ENCODE assay signal across 9 cellular contexts in the genomic region with DNA sequence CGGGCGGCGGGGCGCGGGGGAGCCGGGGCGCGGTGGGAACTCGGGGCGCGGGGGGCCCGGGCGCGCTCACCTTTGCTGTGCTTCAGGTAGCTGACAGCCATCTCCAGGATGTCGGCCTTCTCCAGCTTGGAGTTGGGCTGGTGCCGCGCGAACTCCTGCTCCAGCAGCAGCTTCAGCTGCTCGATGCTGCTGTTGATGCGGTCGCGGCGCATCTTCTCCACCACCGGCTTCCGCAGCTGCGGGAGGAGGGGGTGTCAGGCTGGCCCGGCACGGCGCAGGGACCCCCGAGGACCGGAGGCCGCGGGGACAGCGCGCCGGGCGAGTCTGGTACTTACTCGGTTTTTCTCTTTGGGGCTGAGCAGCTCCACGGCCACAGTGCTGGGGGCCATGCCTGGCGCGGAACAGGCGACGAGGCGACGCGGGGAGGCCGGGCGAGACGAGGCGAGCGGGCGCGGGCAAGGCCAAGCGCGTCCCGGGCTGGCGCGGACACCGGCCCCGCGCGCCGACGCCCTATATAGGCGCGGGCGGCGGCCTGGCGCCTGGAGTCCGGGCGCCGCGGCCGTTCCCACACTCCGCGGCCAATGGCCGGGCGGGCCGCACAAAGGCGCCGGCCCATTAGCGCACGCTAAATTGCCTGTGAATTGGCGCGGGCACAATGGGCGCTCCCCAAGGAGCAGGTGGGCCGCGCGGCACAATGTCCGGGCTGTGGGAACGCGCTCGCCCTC. TPM values are rescaled to one million over a fixed set of nuclear protein-coding genes. Genes with fewer than 3 reads are reported as not detected.
DNase-seq lines count a peak whose midpoint lies in the region; ATAC-seq, FAIRE-seq and TF ChIP-seq lines count a peak whose summit lies in the region.
"Had no signal": no experiment of that assay in that cellular context is flagged by ENCODE, and none has a peak within 500 bp of the region (broad histone marks: within the 10 kb centered on the region; RNA-seq: fewer than 3 reads in every experiment).

A gene with protein sequence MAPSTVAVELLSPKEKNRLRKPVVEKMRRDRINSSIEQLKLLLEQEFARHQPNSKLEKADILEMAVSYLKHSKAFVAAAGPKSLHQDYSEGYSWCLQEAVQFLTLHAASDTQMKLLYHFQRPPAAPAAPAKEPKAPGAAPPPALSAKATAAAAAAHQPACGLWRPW (minus strand): TSS at position 488 of the 725 bp plus-strand sequence. CDS start 99 bp downstream, at position 389.

- TF ChIP-seq RAD21 in liver (IDR thresholded peaks at IDR 0.05) = no peak

- TF ChIP-seq CTCF in heart right ventricle (IDR thresholded peaks at IDR 0.05) = no peak
- no peak for TF ChIP-seq CTCF in astrocyte (IDR thresholded peaks at IDR 0.05; ENCODE audit: insufficient read depth, low read depth, low read length)
- no peak for TF ChIP-seq CTCF in liver (IDR thresholded peaks at IDR 0.05; ENCODE audit: low read depth, low read length, missing input control)

- no peaks in the 10 kb centered on the region for H3K36me3 Mint-ChIP-seq in astrocyte (ENCODE audit: low read depth, unreplicated experiment)

- H3K27ac Mint-ChIP-seq in astrocyte (ENCODE audit: unreplicated experiment) = no peak within 1 kb of the TSS

- H3K4me3 ChIP-seq in heart right ventricle = peak within 1 kb of the TSS in 9 of 10 donors; percentile 40 to 60 (median 50)
- no peak within 1 kb of the TSS for H3K4me3 ChIP-seq in astrocyte (ENCODE audit: insufficient read depth, low read depth, low read length)
- H3K4me3 ChIP-seq in liver (ENCODE audit: low read depth in 1 of 3, low read length in 3 of 3) = peak within 1 kb of the TSS; percentile 21 to 51 (median 35)
- peak within 1 kb of the TSS; percentile 33 for H3K4me3 ChIP-seq in urinary bladder (ENCODE audit: low read depth, low read length)

- H3K4me1 ChIP-seq in heart right ventricle (peaks cover 31 to 66% (median 51%) of the 10 kb centered on the region in 9 donors), astrocyte (ENCODE audit: insufficient read depth, low read length) (peaks cover 43% of the 10 kb centered on the region), liver (ENCODE audit: control insufficient read depth in 4 of 4, insufficient read depth in 4 of 4, low read length in 3 of 4) (peaks cover 32 to 53% (median 44%) of the 10 kb centered on the region in 4 donors), urinary bladder (ENCODE audit: insufficient read depth) (peaks cover under 1% of the 10 kb centered on the region)

- peaks cover 10% of the 10 kb centered on the region for H3K79me2 ChIP-seq in astrocyte (ENCODE audit: insufficient read depth, low read length)

- no peak within 1 kb of the TSS for H3K9ac ChIP-seq in astrocyte (ENCODE audit: low read length)
- no peak within 1 kb of the TSS for H3K9ac ChIP-seq in liver (ENCODE audit: low read depth in 1 of 2, low read length in 2 of 2)

- H4K20me1 ChIP-seq in astrocyte (ENCODE audit: insufficient read depth, low read length) = peaks cover 10% of the 10 kb centered on the region

- H3K4me1 Mint-ChIP-seq in astrocyte (ENCODE audit: low read depth, unreplicated experiment) = peaks cover 11% of the 10 kb centered on the region

- WGBS in heart right ventricle, 2 donors = 1 to 2% methylated on average over 84 to 93 of the region's 93 CpGs
- 3% methylated on average over 93 of the region's 93 CpGs for WGBS in liver
- WGBS in urinary bladder = 1% methylated on average over 93 of the region's 93 CpGs

- peak within 1 kb of the TSS in 9 of 10 donors; percentile 11 to 89 (median 81) for H3K27ac ChIP-seq in heart right ventricle
- H3K27ac ChIP-seq in astrocyte (ENCODE audit: low read depth, low read length) = no peak within 1 kb of the TSS
- peak within 1 kb of the TSS; percentile 87 to 95 for H3K27ac ChIP-seq in liver (ENCODE audit: low read depth in 1 of 2, low read length in 2 of 2)
- no peak within 1 kb of the TSS for H3K27ac ChIP-seq in urinary bladder (ENCODE audit: low read depth)

- intact Hi-C loops in heart right ventricle (cut with DNase I) (loop anchor here in 4 of 10 donors (2.0 to 10.0 kb wide), 6 partner anchors 15 to 333 kb away; partner anchors contain the start of genes PEX10 (in 1 of the 4) and PRXL2B (in 1 of the 4)), Right ventricle myocardium superior (cut with DNase I) (no loop called here)

- peaks cover 0 to 78% (median 13%) of the 10 kb centered on the region in 7 donors for H3K27me3 ChIP-seq in heart right ventricle
- H3K27me3 ChIP-seq in astrocyte (ENCODE audit: insufficient read depth, low read length) = peaks cover 6% of the 10 kb centered on the region
- H3K27me3 ChIP-seq in liver (ENCODE audit: control insufficient read depth in 4 of 4, insufficient read depth in 4 of 4, low read length in 3 of 4) = no peaks in the 10 kb centered on the region

- H2AFZ ChIP-seq in astrocyte (ENCODE audit: low read depth, low read length) = peak within 1 kb of the TSS; percentile 26

- H3K36me3 ChIP-seq in heart right ventricle (no peaks in the 10 kb centered on the region), astrocyte (ENCODE audit: insufficient read depth, low read length) (no peaks in the 10 kb centered on the region), liver (ENCODE audit: control insufficient read depth in 4 of 4, insufficient read depth in 3 of 4, low read depth in 1 of 4, low read length in 3 of 4) (no peaks in the 10 kb centered on the region), urinary bladder (ENCODE audit: insufficient read depth) (no peaks in the 10 kb centered on the region)

- peaks cover 33% of the 10 kb centered on the region for H3K27me3 Mint-ChIP-seq in astrocyte (ENCODE audit: low read depth, unreplicated experiment)

- peak within 1 kb of the TSS; percentile 65 for H3K4me2 ChIP-seq in astrocyte (ENCODE audit: low read length)

- no peaks in the 10 kb centered on the region for H3K9me3 Mint-ChIP-seq in astrocyte (ENCODE audit: unreplicated experiment)

- peak; percentile 43 to 55 for DNase-seq in heart right ventricle
- DNase-seq in Right ventricle myocardium superior = no peak
- DNase-seq in astrocyte (ENCODE audit: low read depth) = no peak
- DNase-seq in activated CD4-positive, alpha-beta T cell treated with anti-CD3 and anti-CD28 coated beads, Interleukin-2, amount 50 U/mL, for 48 hours = no peak

- FAIRE-seq in astrocyte (lab: Jason Lieb, UNC) = no peak

- H3K9me3 ChIP-seq in heart right ventricle (no peaks in the 10 kb centered on the region), astrocyte (ENCODE audit: insufficient read depth, low read depth, low read length) (no peaks in the 10 kb centered on the region), liver (ENCODE audit: control insufficient read depth in 4 of 4, low read length in 3 of 4) (no peaks in the 10 kb centered on the region)

- ATAC-seq in heart right ventricle (peak in 5 of 8 donors; percentile 3 to 41 (median 12)), Right ventricle myocardium superior (ENCODE audit: poor library complexity) (no peak), GM21786 (IDR thresholded peaks at IDR 0.05; ENCODE audit: unreplicated experiment) (no peak), GM21390 (IDR thresholded peaks at IDR 0.05; ENCODE audit: unreplicated experiment) (no peak)

- no peak within 1 kb of the TSS for H3K4me3 Mint-ChIP-seq in astrocyte (ENCODE audit: unreplicated experiment)

TF ChIP-seq in liver, 16 proteins besides CTCF, POLR2A, EP300 and RAD21 (continues in another document):
- TF ChIP-seq SP1 (IDR thresholded peaks at IDR 0.05) (no peak), YY1 (IDR thresholded peaks at IDR 0.05) (no peak), HNF4G (IDR thresholded peaks at IDR 0.05) (no peak), FOXA1 (IDR thresholded peaks at IDR 0.05) (no peak), RXRA (IDR thresholded peaks at IDR 0.05) (no peak), JUND (IDR thresholded peaks at IDR 0.05) (no peak), NR2F2 (IDR thresholded peaks at IDR 0.05) (no peak)
- TF ChIP-seq, protein P1, sequence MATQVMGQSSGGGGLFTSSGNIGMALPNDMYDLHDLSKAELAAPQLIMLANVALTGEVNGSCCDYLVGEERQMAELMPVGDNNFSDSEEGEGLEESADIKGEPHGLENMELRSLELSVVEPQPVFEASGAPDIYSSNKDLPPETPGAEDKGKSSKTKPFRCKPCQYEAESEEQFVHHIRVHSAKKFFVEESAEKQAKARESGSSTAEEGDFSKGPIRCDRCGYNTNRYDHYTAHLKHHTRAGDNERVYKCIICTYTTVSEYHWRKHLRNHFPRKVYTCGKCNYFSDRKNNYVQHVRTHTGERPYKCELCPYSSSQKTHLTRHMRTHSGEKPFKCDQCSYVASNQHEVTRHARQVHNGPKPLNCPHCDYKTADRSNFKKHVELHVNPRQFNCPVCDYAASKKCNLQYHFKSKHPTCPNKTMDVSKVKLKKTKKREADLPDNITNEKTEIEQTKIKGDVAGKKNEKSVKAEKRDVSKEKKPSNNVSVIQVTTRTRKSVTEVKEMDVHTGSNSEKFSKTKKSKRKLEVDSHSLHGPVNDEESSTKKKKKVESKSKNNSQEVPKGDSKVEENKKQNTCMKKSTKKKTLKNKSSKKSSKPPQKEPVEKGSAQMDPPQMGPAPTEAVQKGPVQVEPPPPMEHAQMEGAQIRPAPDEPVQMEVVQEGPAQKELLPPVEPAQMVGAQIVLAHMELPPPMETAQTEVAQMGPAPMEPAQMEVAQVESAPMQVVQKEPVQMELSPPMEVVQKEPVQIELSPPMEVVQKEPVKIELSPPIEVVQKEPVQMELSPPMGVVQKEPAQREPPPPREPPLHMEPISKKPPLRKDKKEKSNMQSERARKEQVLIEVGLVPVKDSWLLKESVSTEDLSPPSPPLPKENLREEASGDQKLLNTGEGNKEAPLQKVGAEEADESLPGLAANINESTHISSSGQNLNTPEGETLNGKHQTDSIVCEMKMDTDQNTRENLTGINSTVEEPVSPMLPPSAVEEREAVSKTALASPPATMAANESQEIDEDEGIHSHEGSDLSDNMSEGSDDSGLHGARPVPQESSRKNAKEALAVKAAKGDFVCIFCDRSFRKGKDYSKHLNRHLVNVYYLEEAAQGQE (IDR thresholded peaks at IDR 0.05) = no peak
- TF ChIP-seq, protein P2, sequence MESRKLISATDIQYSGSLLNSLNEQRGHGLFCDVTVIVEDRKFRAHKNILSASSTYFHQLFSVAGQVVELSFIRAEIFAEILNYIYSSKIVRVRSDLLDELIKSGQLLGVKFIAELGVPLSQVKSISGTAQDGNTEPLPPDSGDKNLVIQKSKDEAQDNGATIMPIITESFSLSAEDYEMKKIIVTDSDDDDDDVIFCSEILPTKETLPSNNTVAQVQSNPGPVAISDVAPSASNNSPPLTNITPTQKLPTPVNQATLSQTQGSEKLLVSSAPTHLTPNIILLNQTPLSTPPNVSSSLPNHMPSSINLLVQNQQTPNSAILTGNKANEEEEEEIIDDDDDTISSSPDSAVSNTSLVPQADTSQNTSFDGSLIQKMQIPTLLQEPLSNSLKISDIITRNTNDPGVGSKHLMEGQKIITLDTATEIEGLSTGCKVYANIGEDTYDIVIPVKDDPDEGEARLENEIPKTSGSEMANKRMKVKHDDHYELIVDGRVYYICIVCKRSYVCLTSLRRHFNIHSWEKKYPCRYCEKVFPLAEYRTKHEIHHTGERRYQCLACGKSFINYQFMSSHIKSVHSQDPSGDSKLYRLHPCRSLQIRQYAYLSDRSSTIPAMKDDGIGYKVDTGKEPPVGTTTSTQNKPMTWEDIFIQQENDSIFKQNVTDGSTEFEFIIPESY (IDR thresholded peaks at IDR 0.05) = no peak

RNA-seq across cellular contexts. Expression of the gene that starts here (rescaled TPM):
- total RNA-seq in heart right ventricle (1 to 10 TPM in 6 of 10 donors, under 1 TPM in 3, not detected in 1; 0.51 to 3.1 (median 1.4) TPM), Right ventricle myocardium superior (1.6 TPM), astrocyte (0.22 TPM in 1 of 2 replicates, not detected in the other), liver (under 1 TPM; 0.08 to 0.93 TPM), urinary bladder (2.5 TPM)
- polyA plus RNA-seq in heart right ventricle (1 to 10 TPM; 1.0 to 1.1 TPM), liver (not detected), urinary bladder (0.42 TPM)
- total RNA-seq: epithelial cell of proximal tubule had no signal

Comparison
In these comparisons a context has a peak if more than half of its experiments do, and no peak if none do; other contexts are left out.
1. ATAC-seq: peak in heart right ventricle (5 of 8); none in Right ventricle myocardium superior (single experiment), GM21786 (single experiment) and GM21390 (single experiment).
2. DNase-seq: peak in heart right ventricle (2 of 2); none in Right ventricle myocardium superior (single experiment), astrocyte (single experiment) and activated CD4-positive, alpha-beta T cell treated with anti-CD3 and anti-CD28 coated beads, Interleukin-2, amount 50 U/mL, for 48 hours (0 of 2).
3. H3K27ac ChIP-seq: peak in heart right ventricle (9 of 10) and liver (2 of 2); none in astrocyte (single experiment) and urinary bladder (single experiment).